Comparison of ENCODE assay signal across 1 cellular context in the genomic region with DNA sequence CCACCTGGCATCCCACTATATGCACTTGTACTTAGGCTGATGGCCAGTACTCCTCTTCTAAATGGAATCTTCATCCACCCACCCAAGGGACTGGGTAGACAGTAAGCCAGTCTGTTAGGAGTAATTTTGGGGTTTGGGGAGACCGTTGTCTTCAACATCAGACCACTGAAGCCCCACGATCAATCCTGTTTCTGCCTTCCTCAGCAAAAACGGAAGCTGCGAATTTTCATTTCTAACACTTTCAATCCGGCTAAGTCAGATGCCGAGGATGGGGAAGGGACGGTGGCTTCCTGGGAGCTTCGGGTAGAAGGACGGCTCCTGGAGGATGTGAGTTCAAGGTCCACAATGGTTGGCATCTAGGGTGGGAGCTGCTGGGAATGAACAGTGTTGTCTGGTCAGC.
TF ChIP-seq lines count a peak whose summit lies in the region.

No MANE protein-coding gene starts in this region.

TF ChIP-seq in GM12878, 131 proteins besides CTCF, POLR2A, EP300 and RAD21:
- no peak for TF ChIP-seq BRCA1 (IDR thresholded peaks at IDR 0.05; ENCODE audit: low read depth, low read length)
- TF ChIP-seq CBFB (IDR thresholded peaks at IDR 0.05; ENCODE audit: low read depth): no peak
- TF ChIP-seq CREB1 (IDR thresholded peaks at IDR 0.05; ENCODE audit: low read depth): no peak
- no peak for TF ChIP-seq BCL3 (IDR thresholded peaks at IDR 0.05; ENCODE audit: borderline replicate concordance, insufficient read depth, low read depth, low read length, poor library complexity, severe bottlenecking)
- TF ChIP-seq SPI1 (IDR thresholded peaks at IDR 0.05; ENCODE audit: borderline replicate concordance, insufficient read depth, low read depth, low read length): no peak
